10 cellular contexts compared by ENCODE assay signal in the genomic region with DNA sequence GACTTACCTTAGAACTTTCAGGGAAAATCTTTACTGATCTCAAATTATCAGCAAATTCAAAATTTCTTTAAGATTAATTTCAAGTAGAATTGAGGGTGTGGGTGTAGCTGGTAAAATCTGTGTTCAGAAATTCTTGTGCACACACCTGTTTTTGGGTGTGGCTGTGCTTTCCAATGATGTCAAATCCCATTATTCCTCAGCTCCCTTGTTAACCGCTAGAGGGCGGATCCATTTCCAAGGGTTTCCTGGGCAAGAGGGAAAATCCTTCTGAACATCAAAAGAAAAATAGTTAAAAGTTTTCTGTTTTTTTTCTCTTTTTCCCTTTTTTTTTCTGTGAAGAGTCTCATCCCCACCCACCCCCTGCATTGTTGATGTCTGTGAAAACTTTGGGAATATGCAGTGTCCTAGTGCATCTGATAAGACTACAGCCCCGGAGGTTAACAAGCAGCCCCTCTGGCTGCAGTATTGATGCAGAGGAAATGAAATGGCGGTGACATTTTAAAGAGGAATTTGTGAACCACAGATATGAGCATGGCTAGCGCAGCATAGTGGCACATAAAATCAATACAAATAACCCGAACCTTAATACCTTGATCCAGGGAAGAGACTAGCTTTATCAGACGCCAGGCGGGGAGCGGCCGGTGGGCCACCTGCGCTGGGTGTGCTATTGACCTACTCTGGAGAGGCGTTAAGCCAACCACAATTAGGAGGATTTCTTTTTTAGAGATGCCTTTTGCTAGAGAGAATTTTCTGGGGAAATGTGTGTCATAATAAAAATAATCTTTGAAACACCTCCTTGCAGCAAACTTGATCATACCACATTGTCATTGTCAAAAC.
DNase-seq lines count a peak whose midpoint lies in the region; ATAC-seq, FAIRE-seq and TF ChIP-seq lines count a peak whose summit lies in the region.
"Had no signal": no experiment of that assay in that cellular context is flagged by ENCODE, and none has a peak within 500 bp of the region (broad histone marks: within the 10 kb centered on the region; RNA-seq: fewer than 3 reads in every experiment).

No MANE protein-coding gene starts in this region.

- FAIRE-seq in RCC 7860 (lab: Jason Lieb, UNC), result peak; percentile 17

- no peak overlapping the region for H3K4me3 Mint-ChIP-seq in MCF 10A (ENCODE audit: unreplicated experiment)
- H3K4me3 Mint-ChIP-seq: CD4-positive, CD25-positive, alpha-beta regulatory T cell; dendritic cell treated with granulocyte-macrophage colony-stimulating factor and Interleukin-4, amounts not matched to agents 40 ng/mL and 50 ng/mL, for 4 days had no signal

- H3K27ac Mint-ChIP-seq in MCF 10A (ENCODE audit: low read depth, unreplicated experiment), result peak overlapping the region; percentile 31
- H3K27ac Mint-ChIP-seq: CD4-positive, CD25-positive, alpha-beta regulatory T cell; dendritic cell treated with granulocyte-macrophage colony-stimulating factor and Interleukin-4, amounts not matched to agents 40 ng/mL and 50 ng/mL, for 4 days had no signal

- TF ChIP-seq CTCF in MCF 10A (IDR thresholded peaks at IDR 0.05; ENCODE audit: unreplicated experiment), result peak; percentile 74
- TF ChIP-seq CTCF in breast epithelium (IDR thresholded peaks at IDR 0.05), result peak in 1 of 3 donors; percentile 35
- TF ChIP-seq CTCF in foreskin keratinocyte (conservative IDR thresholded peaks at IDR 0.05), result peak; percentile 79
- peak in 4 of 5 experiments; percentile 17 to 44 (median 36) for TF ChIP-seq CTCF in tibial nerve (IDR thresholded peaks at IDR 0.05)

- WGBS in tibial nerve, 2 donors, result 74% methylated on average over 12 of the region's 12 CpGs

- no peaks in the 10 kb centered on the region for H3K9me3 ChIP-seq in breast epithelium
- H3K9me3 ChIP-seq in tibial nerve, result no peaks in the 10 kb centered on the region

- no peaks in the 10 kb centered on the region for H3K36me3 Mint-ChIP-seq in MCF 10A (ENCODE audit: insufficient read depth, unreplicated experiment)
- H3K36me3 Mint-ChIP-seq: CD4-positive, CD25-positive, alpha-beta regulatory T cell had no signal

- intact Hi-C loops in MCF 10A (cut with micrococcal nuclease), result loop anchor here (1.0 to 5.0 kb wide), 4 partner anchors 66 to 231 kb away; a partner anchor contains a TSS
- intact Hi-C loops in breast epithelium (cut with DNase I; ENCODE audit: low total_unique reads), result no loop called here

- no peak for TF ChIP-seq EP300 in tibial nerve (IDR thresholded peaks at IDR 0.05)

- H3K4me1 ChIP-seq in breast epithelium (no peaks in the 10 kb centered on the region), foreskin keratinocyte (no peaks in the 10 kb centered on the region), tibial nerve (no peaks in the 10 kb centered on the region)

- BruUV-seq in MCF 10A (replicated peaks; lab: Mats Ljungman, UMichigan), result no TSS peak

- peak; percentile 68 for ATAC-seq in foreskin keratinocyte
- no peak for ATAC-seq in HG03159 (IDR thresholded peaks at IDR 0.05; ENCODE audit: unreplicated experiment)
- no peak for ATAC-seq in GM21526 (IDR thresholded peaks at IDR 0.05; ENCODE audit: low FRiP score, unreplicated experiment)

- H3K27me3 ChIP-seq in breast epithelium (peaks cover 0 to 35% of the 10 kb centered on the region in 2 donors), foreskin keratinocyte (peaks cover 24% of the 10 kb centered on the region), tibial nerve (no peaks in the 10 kb centered on the region)

- no peaks in the 10 kb centered on the region for H3K4me1 Mint-ChIP-seq in MCF 10A (ENCODE audit: insufficient read depth, unreplicated experiment)
- H3K4me1 Mint-ChIP-seq: CD4-positive, CD25-positive, alpha-beta regulatory T cell had no signal

- H3K4me3 ChIP-seq in breast epithelium, result no peak overlapping the region
- no peak overlapping the region for H3K4me3 ChIP-seq in tibial nerve

- no peaks in the 10 kb centered on the region for H3K27me3 Mint-ChIP-seq in MCF 10A (ENCODE audit: insufficient read depth, unreplicated experiment)

- H3K9me3 Mint-ChIP-seq in MCF 10A (ENCODE audit: unreplicated experiment), result no peaks in the 10 kb centered on the region
- H3K9me3 Mint-ChIP-seq: dendritic cell treated with granulocyte-macrophage colony-stimulating factor and Interleukin-4, amounts not matched to agents 40 ng/mL and 50 ng/mL, for 4 days had no signal

- POLR2A ChIA-PET in MCF 10A (lab: Yijun Ruan, JAX), result interaction anchor here (0.7 to 1.2 kb wide), 9 partner anchors 9 to 1026 kb away, joined by 3 to 6 read pairs (median 3); no protein-coding TSS in a partner anchor

- no peak overlapping the region for H3K27ac ChIP-seq in breast epithelium
- H3K27ac ChIP-seq in foreskin keratinocyte, result no peak overlapping the region
- H3K27ac ChIP-seq in tibial nerve, result no peak overlapping the region

- DNase-seq in MCF 10A (ENCODE audit: unreplicated experiment), result peak; percentile 67
- no peak for DNase-seq in breast epithelium (ENCODE audit: low spot score in 2 of 2)
- DNase-seq in RCC 7860 (ENCODE audit: low spot score), result no peak
- DNase-seq in foreskin keratinocyte, result peak; percentile 14 to 41
- DNase-seq in tibial nerve (ENCODE audit: low spot score in 2 of 2), result no peak
- no peak for DNase-seq in OCI-M1 (lab: John Stamatoyannopoulos, UW)
- DNase-seq: CD4-positive, CD25-positive, alpha-beta regulatory T cell had no signal

- CTCF ChIA-PET in MCF 10A (lab: Yijun Ruan, JAX), result interaction anchor here (0.5 to 4.8 kb wide), 43 partner anchors 9 to 1678 kb away, joined by 3 to 38 read pairs (median 4); no protein-coding TSS in a partner anchor

- no peaks in the 10 kb centered on the region for H3K36me3 ChIP-seq in breast epithelium
- no peaks in the 10 kb centered on the region for H3K36me3 ChIP-seq in tibial nerve

- TF ChIP-seq POLR2A in breast epithelium (IDR thresholded peaks at IDR 0.05) (no peak), tibial nerve (IDR thresholded peaks at IDR 0.05) (no peak)

Comparison
In these comparisons a context has a peak if more than half of its experiments do, and no peak if none do; other contexts are left out.
1. DNase-seq: peak in MCF 10A (single experiment) and foreskin keratinocyte (2 of 2); none in breast epithelium (0 of 2), RCC 7860 (single experiment), tibial nerve (0 of 2) and OCI-M1 (single experiment).